Comparison of ENCODE assay signal across 15 cellular contexts in the genomic region with DNA sequence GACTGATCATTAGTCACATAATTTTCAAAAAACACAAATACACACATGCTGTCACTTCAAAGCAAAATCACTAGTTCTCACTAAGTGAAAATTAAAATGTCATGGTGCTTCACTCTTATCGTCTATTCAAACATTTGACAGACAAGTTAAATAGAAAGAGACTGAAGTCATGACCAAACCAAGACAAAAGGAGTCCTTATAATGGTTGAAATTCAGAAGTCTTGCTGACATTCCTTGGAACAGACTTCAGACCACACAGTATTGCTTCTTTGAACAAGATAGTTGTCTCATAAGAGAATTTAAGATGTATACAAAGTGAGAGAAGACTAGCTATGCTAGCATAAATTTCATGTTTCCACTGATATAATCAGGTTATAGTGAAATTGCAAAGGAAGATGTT.
DNase-seq lines count a peak whose midpoint lies in the region; ATAC-seq and TF ChIP-seq lines count a peak whose summit lies in the region.
"Had no signal": no experiment of that assay in that cellular context is flagged by ENCODE, and none has a peak within 500 bp of the region (broad histone marks: within the 10 kb centered on the region; RNA-seq: fewer than 3 reads in every experiment).

No MANE protein-coding gene starts in this region.

- TF ChIP-seq POLR2A in testis (IDR thresholded peaks at IDR 0.05): no peak

- H3K4me2 ChIP-seq in neural cell (ENCODE audit: low read length): no peak overlapping the region

- no peak overlapping the region for H3K9ac ChIP-seq in neural cell (ENCODE audit: low read length)
- H3K9ac ChIP-seq: GM23248 had no signal

- H2AFZ ChIP-seq in neural cell (ENCODE audit: low read depth, low read length): no peak overlapping the region
- H2AFZ ChIP-seq: GM23248 had no signal

- H3K27me3 ChIP-seq in neural cell (ENCODE audit: insufficient read depth, low read depth, low read length) (no peaks in the 10 kb centered on the region), testis (no peaks in the 10 kb centered on the region)

- ATAC-seq in GM19455 (IDR thresholded peaks at IDR 0.05; ENCODE audit: unreplicated experiment) (no peak), HG02623 (IDR thresholded peaks at IDR 0.05; ENCODE audit: unreplicated experiment) (no peak)

- no peak for TF ChIP-seq RAD21 in neural cell (conservative IDR thresholded peaks at IDR 0.05)

- DNase-seq in SK-MEL-5 (ENCODE audit: low read depth, low spot score): peak; percentile 71
- no peak for DNase-seq in testis
- DNase-seq in COLO668 (lab: John Stamatoyannopoulos, UW; ENCODE audit: unreplicated experiment): no peak
- DNase-seq: AML-193; Calu3; CD4-positive, alpha-beta T cell; DMS79 treated with DMSO at 0.1 percent for 48 hours; GF-D8; GM23248 had no signal

- H3K36me3 ChIP-seq in neural cell (ENCODE audit: insufficient read depth, low read length) (no peaks in the 10 kb centered on the region), testis (ENCODE audit: low read depth, missing control alignments) (no peaks in the 10 kb centered on the region)
- H3K36me3 ChIP-seq: HAP-1 had no signal

- H3K27ac ChIP-seq in neural cell (ENCODE audit: low read length) (no peak overlapping the region), testis (peak overlapping the region; percentile 72 to 74)
- H3K27ac ChIP-seq: C4-2B, GM23248, HL-60 had no signal

- H3K9me2 ChIP-seq in neural cell (ENCODE audit: insufficient read depth, low read length): no peaks in the 10 kb centered on the region

- H3K79me2 ChIP-seq in neural cell (replicated peaks; ENCODE audit: insufficient read depth, low read length): no peaks in the 10 kb centered on the region

- 67 to 80% methylated on average over 1 of the region's 1 CpG for WGBS in testis, 2 donors

- in situ Hi-C loops in SK-MEL-5 (cut with HindIII; ENCODE audit: low pct_unique_long_range_greater_than_20kb, low sequenced_read_pairs): no loop called here

- H3K9me3 ChIP-seq in neural cell (ENCODE audit: low read length): no peaks in the 10 kb centered on the region
- H3K9me3 ChIP-seq in testis: no peaks in the 10 kb centered on the region
- H3K9me3 ChIP-seq: HAP-1 had no signal

- H4K20me1 ChIP-seq in neural cell (ENCODE audit: insufficient read depth): no peaks in the 10 kb centered on the region

- H3K4me3 ChIP-seq in neural cell (ENCODE audit: low read length) (no peak overlapping the region), testis (no peak overlapping the region)
- H3K4me3 ChIP-seq: GM23248, HAP-1 had no signal

- TF ChIP-seq CTCF in neural cell (IDR thresholded peaks at IDR 0.05; ENCODE audit: poor library complexity, severe bottlenecking) (no peak), testis (IDR thresholded peaks at IDR 0.05) (no peak)

- H3F3A ChIP-seq in neural cell (ENCODE audit: insufficient read depth, low read length, poor library complexity, severe bottlenecking): no peaks in the 10 kb centered on the region

- peak; percentile 52 for TF ChIP-seq EP300 in neural cell (conservative IDR thresholded peaks at IDR 0.05; ENCODE audit: poor library complexity, severe bottlenecking)

- intact Hi-C loops in testis (cut with DNase I; ENCODE audit: low total_unique reads): no loop called here

- H3K4me1 ChIP-seq in testis: peaks cover 7% of the 10 kb centered on the region
- H3K4me1 ChIP-seq: HAP-1 had no signal

TF ChIP-seq in neural cell, 6 proteins besides CTCF, POLR2A, EP300 and RAD21:
- TF ChIP-seq POLR2AphosphoS5 (IDR thresholded peaks at IDR 0.05) (no peak), EZH2 (IDR thresholded peaks at IDR 0.05; ENCODE audit: borderline replicate concordance, insufficient read depth, low read length, poor library complexity, severe bottlenecking) (no peak), SMC3 (conservative IDR thresholded peaks at IDR 0.05; ENCODE audit: poor library complexity) (no peak), MXI1 (conservative IDR thresholded peaks at IDR 0.05; ENCODE audit: poor library complexity, severe bottlenecking) (no peak), TAF1 (IDR thresholded peaks at IDR 0.05; ENCODE audit: low read depth) (no peak)
- TF ChIP-seq, protein P1, sequence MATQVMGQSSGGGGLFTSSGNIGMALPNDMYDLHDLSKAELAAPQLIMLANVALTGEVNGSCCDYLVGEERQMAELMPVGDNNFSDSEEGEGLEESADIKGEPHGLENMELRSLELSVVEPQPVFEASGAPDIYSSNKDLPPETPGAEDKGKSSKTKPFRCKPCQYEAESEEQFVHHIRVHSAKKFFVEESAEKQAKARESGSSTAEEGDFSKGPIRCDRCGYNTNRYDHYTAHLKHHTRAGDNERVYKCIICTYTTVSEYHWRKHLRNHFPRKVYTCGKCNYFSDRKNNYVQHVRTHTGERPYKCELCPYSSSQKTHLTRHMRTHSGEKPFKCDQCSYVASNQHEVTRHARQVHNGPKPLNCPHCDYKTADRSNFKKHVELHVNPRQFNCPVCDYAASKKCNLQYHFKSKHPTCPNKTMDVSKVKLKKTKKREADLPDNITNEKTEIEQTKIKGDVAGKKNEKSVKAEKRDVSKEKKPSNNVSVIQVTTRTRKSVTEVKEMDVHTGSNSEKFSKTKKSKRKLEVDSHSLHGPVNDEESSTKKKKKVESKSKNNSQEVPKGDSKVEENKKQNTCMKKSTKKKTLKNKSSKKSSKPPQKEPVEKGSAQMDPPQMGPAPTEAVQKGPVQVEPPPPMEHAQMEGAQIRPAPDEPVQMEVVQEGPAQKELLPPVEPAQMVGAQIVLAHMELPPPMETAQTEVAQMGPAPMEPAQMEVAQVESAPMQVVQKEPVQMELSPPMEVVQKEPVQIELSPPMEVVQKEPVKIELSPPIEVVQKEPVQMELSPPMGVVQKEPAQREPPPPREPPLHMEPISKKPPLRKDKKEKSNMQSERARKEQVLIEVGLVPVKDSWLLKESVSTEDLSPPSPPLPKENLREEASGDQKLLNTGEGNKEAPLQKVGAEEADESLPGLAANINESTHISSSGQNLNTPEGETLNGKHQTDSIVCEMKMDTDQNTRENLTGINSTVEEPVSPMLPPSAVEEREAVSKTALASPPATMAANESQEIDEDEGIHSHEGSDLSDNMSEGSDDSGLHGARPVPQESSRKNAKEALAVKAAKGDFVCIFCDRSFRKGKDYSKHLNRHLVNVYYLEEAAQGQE (IDR thresholded peaks at IDR 0.05; ENCODE audit: borderline replicate concordance): no peak
TF ChIP-seq in neural cell: peak in this region for 0.
